19 cellular contexts compared by ENCODE assay signal in genomic region chr2:70975237-70975636, GRCh38. TPM values are rescaled to one million over a fixed set of nuclear protein-coding genes. Genes with fewer than 3 reads are reported as not detected.
"Had no signal": no experiment of that assay in that cellular context is flagged by ENCODE, and none has a peak within 500 bp of the region (broad histone marks: within the 10 kb centered on the region; RNA-seq: fewer than 3 reads in every experiment).

No MANE protein-coding gene starts in this region.

- H3K36me3 ChIP-seq: esophagus squamous epithelium, pancreas, stomach, uterus, WERI-Rb-1 had no signal

- H3K27ac Mint-ChIP-seq: activated CD4-positive, alpha-beta T cell treated with anti-CD3 and anti-CD28 coated beads for 36 hours; activated naive CD8-positive, alpha-beta T cell treated with anti-CD3 and anti-CD28 coated beads for 36 hours had no signal

- H3K36me3 Mint-ChIP-seq: activated naive CD8-positive, alpha-beta T cell treated with anti-CD3 and anti-CD28 coated beads for 36 hours had no signal

- H3K9me3 Mint-ChIP-seq: activated naive CD8-positive, alpha-beta T cell treated with anti-CD3 and anti-CD28 coated beads for 36 hours; neural crest cell had no signal

- H3K27ac ChIP-seq: dorsolateral prefrontal cortex, esophagus squamous epithelium, pancreas, stomach, WERI-Rb-1 had no signal

- H3K27me3 ChIP-seq: dorsolateral prefrontal cortex, pancreas, uterus had no signal

- DNase-seq: activated CD4-positive, alpha-beta T cell treated with anti-CD3 and anti-CD28 coated beads for 36 hours; activated effector memory CD4-positive, alpha-beta T cell treated with Interleukin-2 at 50 U/mL for 16 hours; activated naive CD8-positive, alpha-beta T cell treated with anti-CD3 and anti-CD28 coated beads for 36 hours; dorsolateral prefrontal cortex; esophagus squamous epithelium; foreskin fibroblast; left ventricle myocardium superior; mesendoderm; pancreas; stimulated activated CD4-positive, alpha-beta T cell treated with anti-CD3 and anti-CD28 coated beads, Interleukin-15, amount 100 ng/mL, for 24 hours; stimulated activated CD4-positive, alpha-beta T cell treated with anti-CD3 and anti-CD28 coated beads, Interleukin-4, amount 100 ng/mL, for 24 hours; stomach; SW 1271; T1000; WERI-Rb-1 had no signal

- H3K27me3 Mint-ChIP-seq: activated CD4-positive, alpha-beta T cell treated with anti-CD3 and anti-CD28 coated beads for 36 hours had no signal

- H3K4me3 Mint-ChIP-seq: activated CD4-positive, alpha-beta T cell treated with anti-CD3 and anti-CD28 coated beads for 36 hours; activated naive CD8-positive, alpha-beta T cell treated with anti-CD3 and anti-CD28 coated beads for 36 hours had no signal

- H3K4me3 ChIP-seq: dorsolateral prefrontal cortex, esophagus squamous epithelium, pancreas, stomach, uterus had no signal

- H3K9me3 ChIP-seq: esophagus squamous epithelium, pancreas, stomach, uterus had no signal

RNA-seq across cellular contexts. Expression of gene ANKRD53, which starts 3.2 kb away (rescaled TPM):
- polyA plus RNA-seq: keratinocyte had no signal

RNA-seq across cellular contexts. Expression of gene ATP6V1B1, which starts 39.5 kb away (rescaled TPM):
- total RNA-seq: activated CD4-positive, alpha-beta T cell treated with anti-CD3 and anti-CD28 coated beads for 36 hours; activated naive CD8-positive, alpha-beta T cell treated with anti-CD3 and anti-CD28 coated beads for 36 hours; cerebellum; left ventricle myocardium superior had no signal
- polyA plus RNA-seq: keratinocyte had no signal
